In the genomic region with DNA sequence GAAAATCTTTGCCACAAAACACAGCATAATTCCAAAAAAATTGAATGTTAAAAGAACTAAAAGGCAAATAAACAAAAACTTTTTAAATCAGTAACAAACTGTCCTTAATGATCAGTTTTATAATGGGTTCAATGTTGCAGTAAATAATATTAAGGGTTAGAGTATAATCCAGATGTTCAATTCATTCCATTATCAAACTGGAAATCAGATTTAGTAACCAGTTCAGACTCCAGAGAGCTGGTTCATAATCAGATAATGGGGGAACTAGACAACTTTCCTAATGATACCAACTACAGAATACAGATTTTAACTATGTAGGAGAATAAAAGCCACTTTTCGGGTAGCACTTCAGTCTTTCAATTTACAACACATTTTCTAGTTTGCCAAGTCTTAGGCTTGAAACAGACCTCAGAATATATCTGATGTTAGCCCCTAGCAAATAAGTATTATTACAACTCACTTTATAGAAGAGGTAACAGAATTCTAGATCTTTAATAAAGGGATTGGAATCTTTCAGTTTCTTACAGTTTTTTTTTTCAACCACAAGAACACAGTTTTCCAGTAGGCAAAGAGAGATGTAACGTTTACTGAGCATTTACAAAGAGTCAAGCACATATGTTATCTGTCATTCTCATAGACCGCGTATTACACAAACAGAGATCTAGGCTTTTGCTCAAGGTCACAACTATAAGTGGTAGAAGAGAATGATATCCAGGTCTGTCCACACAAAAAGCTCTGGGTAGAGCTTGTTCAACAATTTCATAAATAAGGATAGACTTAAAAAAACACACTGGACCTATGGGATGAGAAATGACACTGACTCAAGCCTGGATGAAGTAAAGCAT, we compare ENCODE assay signal across 8 cellular contexts. TPM values are rescaled to one million over a fixed set of nuclear protein-coding genes. Genes with fewer than 3 reads are reported as not detected.
DNase-seq lines count a peak whose midpoint lies in the region; ATAC-seq and TF ChIP-seq lines count a peak whose summit lies in the region.

No MANE protein-coding gene starts in this region.

- H3K36me3 ChIP-seq in BJ (ENCODE audit: control insufficient read depth, insufficient read depth, low read length) = no peaks in the 10 kb centered on the region
- H3K36me3 ChIP-seq in HAP-1 (replicated peaks) = no peaks in the 10 kb centered on the region
- no peaks in the 10 kb centered on the region for H3K36me3 ChIP-seq in iPS DF 6.9 (ENCODE audit: control insufficient read depth, insufficient read depth, low read length)

- H3K4me1 Mint-ChIP-seq in activated CD8-positive, alpha-beta T cell treated with anti-CD3 and anti-CD28 coated beads for 36 hours (ENCODE audit: low read depth) = peaks cover 27% of the 10 kb centered on the region
- peaks cover 36% of the 10 kb centered on the region for H3K4me1 Mint-ChIP-seq in stimulated activated memory B cell treated with anti-CD40 and anti-IgM and Interleukin-4, amounts not matched to agents 10 μg/mL and 1 μg/mL and 100 μg/mL, for 72 hours

- H3K27me3 ChIP-seq in BJ (ENCODE audit: control insufficient read depth, insufficient read depth, low read length) (no peaks in the 10 kb centered on the region), HAP-1 (ENCODE audit: low read depth) (no peaks in the 10 kb centered on the region), iPS DF 6.9 (ENCODE audit: control insufficient read depth, insufficient read depth, low read length) (no peaks in the 10 kb centered on the region)

- H3K4me3 ChIP-seq in BJ (ENCODE audit: low read depth, low read length) (peak overlapping the region; percentile 99), HAP-1 (peak overlapping the region; percentile 71), iPS DF 6.9 (ENCODE audit: low read length) (peak overlapping the region; percentile 75; the same call in 1 of the 2 replicates)

- ATAC-seq in activated CD8-positive, alpha-beta T cell treated with anti-CD3 and anti-CD28 coated beads for 36 hours = no peak
- no peak for ATAC-seq in stimulated activated memory B cell treated with anti-CD40 and anti-IgM and Interleukin-4, amounts not matched to agents 10 μg/mL and 1 μg/mL and 100 μg/mL, for 72 hours
- no peak for ATAC-seq in GM19467 (IDR thresholded peaks at IDR 0.05; ENCODE audit: unreplicated experiment)

- H3K27ac Mint-ChIP-seq in activated CD8-positive, alpha-beta T cell treated with anti-CD3 and anti-CD28 coated beads for 36 hours = peak overlapping the region; percentile 100
- peak overlapping the region; percentile 86 for H3K27ac Mint-ChIP-seq in stimulated activated memory B cell treated with anti-CD40 and anti-IgM and Interleukin-4, amounts not matched to agents 10 μg/mL and 1 μg/mL and 100 μg/mL, for 72 hours

- CTCF ChIA-PET in BJ (lab: Yijun Ruan, JAX) = interaction anchor here (1.1 to 1.5 kb wide), 5 partner anchors 17 to 148 kb away, joined by 3 to 6 read pairs (median 4); no protein-coding TSS in a partner anchor
- CTCF ChIA-PET in activated CD8-positive, alpha-beta T cell treated with anti-CD3 and anti-CD28 coated beads for 36 hours (lab: Charles Lee) = interaction anchor here (0.6 to 2.8 kb wide), 6 partner anchors 32 to 222 kb away, joined by 3 to 10 read pairs (median 4); no protein-coding TSS in a partner anchor

- POLR2A ChIA-PET in BJ (lab: Charles Lee) = no interaction called here
- POLR2A ChIA-PET in activated CD8-positive, alpha-beta T cell treated with anti-CD3 and anti-CD28 coated beads for 36 hours (lab: Charles Lee) = interaction anchor here (1.0 to 1.4 kb wide), 3 partner anchors 11 to 233 kb away, joined by 3 to 5 read pairs (median 3); no protein-coding TSS in a partner anchor

- no peaks in the 10 kb centered on the region for H3K27me3 Mint-ChIP-seq in activated CD8-positive, alpha-beta T cell treated with anti-CD3 and anti-CD28 coated beads for 36 hours
- no peaks in the 10 kb centered on the region for H3K27me3 Mint-ChIP-seq in stimulated activated memory B cell treated with anti-CD40 and anti-IgM and Interleukin-4, amounts not matched to agents 10 μg/mL and 1 μg/mL and 100 μg/mL, for 72 hours

- H3K4me3 Mint-ChIP-seq in activated CD8-positive, alpha-beta T cell treated with anti-CD3 and anti-CD28 coated beads for 36 hours = peak overlapping the region; percentile 90
- H3K4me3 Mint-ChIP-seq in stimulated activated memory B cell treated with anti-CD40 and anti-IgM and Interleukin-4, amounts not matched to agents 10 μg/mL and 1 μg/mL and 100 μg/mL, for 72 hours = peak overlapping the region; percentile 92

- no peak for TF ChIP-seq CTCF in BJ (IDR thresholded peaks at IDR 0.05; ENCODE audit: insufficient read depth, low read depth, low read length)
- no peak for TF ChIP-seq CTCF in activated CD8-positive, alpha-beta T cell treated with anti-CD3 and anti-CD28 coated beads for 36 hours (IDR thresholded peaks at IDR 0.05)

- no peak overlapping the region for H3K27ac ChIP-seq in iPS DF 6.9 (ENCODE audit: low read length)

- no CpG with 5 or more reads among the region's 4 CpGs for WGBS in iPS DF 6.9 (ENCODE audit: insufficient coverage, insufficient read length)

- H3K4me1 ChIP-seq in HAP-1 = peaks cover 10% of the 10 kb centered on the region; the same call in 1 of the 2 replicates
- H3K4me1 ChIP-seq in iPS DF 6.9 (ENCODE audit: control insufficient read depth, insufficient read depth, low read length) = no peaks in the 10 kb centered on the region; the same call in 1 of the 2 replicates

- peaks cover 4% of the 10 kb centered on the region for H3K36me3 Mint-ChIP-seq in activated CD8-positive, alpha-beta T cell treated with anti-CD3 and anti-CD28 coated beads for 36 hours (ENCODE audit: low read depth)
- H3K36me3 Mint-ChIP-seq in stimulated activated memory B cell treated with anti-CD40 and anti-IgM and Interleukin-4, amounts not matched to agents 10 μg/mL and 1 μg/mL and 100 μg/mL, for 72 hours = no peaks in the 10 kb centered on the region

- H3K9me3 Mint-ChIP-seq in activated CD8-positive, alpha-beta T cell treated with anti-CD3 and anti-CD28 coated beads for 36 hours = no peaks in the 10 kb centered on the region
- no peaks in the 10 kb centered on the region for H3K9me3 Mint-ChIP-seq in stimulated activated memory B cell treated with anti-CD40 and anti-IgM and Interleukin-4, amounts not matched to agents 10 μg/mL and 1 μg/mL and 100 μg/mL, for 72 hours

- in situ Hi-C loops in HAP-1 (cut with MboI; ENCODE audit: low sequenced_read_pairs) = no loop called here

- DNase-seq in BJ (ENCODE audit: low read depth) = peak; percentile 7
- no peak for DNase-seq in HAP-1 (ENCODE audit: low spot score in 2 of 2)
- no peak for DNase-seq in activated CD8-positive, alpha-beta T cell treated with anti-CD3 and anti-CD28 coated beads for 36 hours
- DNase-seq in iPS DF 6.9 (ENCODE audit: low read depth, low spot score) = no peak
- DNase-seq in activated effector memory CD4-positive, alpha-beta T cell treated with Interleukin-2 at 50 U/mL for 16 hours = no peak
- DNase-seq in iPS-NIHi11 (ENCODE audit: low spot score) = no peak

- intact Hi-C loops in activated CD8-positive, alpha-beta T cell treated with anti-CD3 and anti-CD28 coated beads for 36 hours (cut with micrococcal nuclease) = loop anchor here (5.0 to 10.0 kb wide), 2 partner anchors 148 to 220 kb away; no protein-coding TSS in a partner anchor

- H3K9me3 ChIP-seq in HAP-1 = no peaks in the 10 kb centered on the region
- H3K9me3 ChIP-seq in iPS DF 6.9 (ENCODE audit: control insufficient read depth, insufficient read depth, low read length) = no peaks in the 10 kb centered on the region

RNA-seq across cellular contexts. Expression of gene DCAF6, which starts 1.9 kb away (rescaled TPM):
- 50.8 and 98.3 TPM in 2 replicates for polyA plus RNA-seq in BJ (2011; rRNA removed)
- 42.2 and 54.3 TPM in 2 replicates for polyA minus RNA-seq in BJ (2011; rRNA and poly(A)+ RNA removed)
- 10 to 100 TPM; 21.6 to 22.6 TPM for total RNA-seq in activated CD8-positive, alpha-beta T cell treated with anti-CD3 and anti-CD28 coated beads for 36 hours

RNA-seq across cellular contexts. Expression of gene MPC2, which starts 2.2 kb away (rescaled TPM):
- 24.2 and 47.9 TPM in 2 replicates for polyA plus RNA-seq in BJ (2011; rRNA removed)
- 5.6 and 7.5 TPM in 2 replicates for polyA minus RNA-seq in BJ (2011; rRNA and poly(A)+ RNA removed)
- total RNA-seq in activated CD8-positive, alpha-beta T cell treated with anti-CD3 and anti-CD28 coated beads for 36 hours = 10 to 100 TPM; 64.9 to 69.4 TPM

RNA-seq across cellular contexts. Expression of gene ADCY10, which starts 20.7 kb away (rescaled TPM):
- polyA plus RNA-seq in BJ (2011; rRNA removed) = 0.02 and 0.05 TPM in 2 replicates
- 0.05 TPM in 1 of 2 replicates, not detected in the other for polyA minus RNA-seq in BJ (2011; rRNA and poly(A)+ RNA removed)
- under 1 TPM in 1 of 2 experiments, not detected in 1; 0.05 TPM for total RNA-seq in activated CD8-positive, alpha-beta T cell treated with anti-CD3 and anti-CD28 coated beads for 36 hours
